ENCODE assay signal across 1 cellular context in the genomic region with DNA sequence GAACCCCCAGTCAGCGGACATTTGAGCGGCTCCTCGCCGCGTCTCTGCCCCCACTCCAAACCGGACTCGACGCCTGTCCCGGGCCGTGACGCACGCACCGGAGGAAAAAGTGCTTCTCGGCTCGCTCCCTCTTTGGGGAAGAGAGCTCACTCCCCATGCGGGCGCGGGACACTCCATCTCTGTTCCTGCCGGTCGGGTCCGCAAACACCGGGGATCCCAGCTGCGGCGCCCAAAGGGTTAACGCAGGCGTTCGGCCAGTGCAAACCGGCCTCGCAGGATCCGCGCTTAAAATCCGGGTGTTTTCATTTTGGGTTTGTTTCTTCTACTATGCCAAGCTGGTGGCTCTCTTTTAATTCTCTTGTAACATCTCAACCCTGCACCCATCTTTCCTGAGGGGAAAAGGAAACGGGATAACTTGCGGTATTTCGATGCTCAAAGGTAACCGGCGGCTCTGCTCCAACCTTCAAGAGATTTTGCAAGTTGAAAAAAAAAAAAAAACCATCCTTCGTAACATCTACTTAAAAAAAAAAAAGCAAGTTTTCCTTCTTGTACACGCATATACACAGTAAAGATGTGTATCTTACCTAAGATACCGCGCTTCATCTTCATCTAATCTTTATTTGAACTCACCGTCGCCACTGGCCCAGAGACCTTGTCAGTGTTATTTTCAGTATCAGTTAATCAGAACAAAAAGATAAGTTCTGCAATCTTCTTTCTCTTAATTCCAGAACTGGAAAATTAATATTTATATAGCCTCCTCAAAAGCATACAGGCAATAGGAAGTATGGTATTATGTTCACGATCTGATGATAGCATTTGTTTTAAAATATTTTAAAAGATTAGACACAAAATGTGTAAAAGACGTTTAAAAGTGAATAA.
TF ChIP-seq lines count a peak whose summit lies in the region.

No MANE protein-coding gene starts in this region.

TF ChIP-seq in HepG2, 621 proteins besides CTCF, POLR2A, EP300 and RAD21 (continued from another document and continues in another):
- TF ChIP-seq, protein P1, sequence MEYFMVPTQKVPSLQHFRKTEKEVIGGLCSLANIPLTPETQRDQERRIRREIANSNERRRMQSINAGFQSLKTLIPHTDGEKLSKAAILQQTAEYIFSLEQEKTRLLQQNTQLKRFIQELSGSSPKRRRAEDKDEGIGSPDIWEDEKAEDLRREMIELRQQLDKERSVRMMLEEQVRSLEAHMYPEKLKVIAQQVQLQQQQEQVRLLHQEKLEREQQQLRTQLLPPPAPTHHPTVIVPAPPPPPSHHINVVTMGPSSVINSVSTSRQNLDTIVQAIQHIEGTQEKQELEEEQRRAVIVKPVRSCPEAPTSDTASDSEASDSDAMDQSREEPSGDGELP (IDR thresholded peaks at IDR 0.05; ENCODE audit: borderline replicate concordance, low read depth), result 0 out of 2 replicates have a peak, but pooled peaks have one; percentile 29
- TF ChIP-seq ZNF792 (CRISPR knock-in tag; IDR thresholded peaks at IDR 0.05) (no peak), ZNF839 (CRISPR knock-in tag; IDR thresholded peaks at IDR 0.05; ENCODE audit: borderline replicate concordance) (0 out of 2 replicates have a peak, but pooled peaks have one; percentile 36), ATF1 (CRISPR knock-in tag; IDR thresholded peaks at IDR 0.05) (no peak), PHF5A (CRISPR knock-in tag; IDR thresholded peaks at IDR 0.05; ENCODE audit: low read depth, unreplicated experiment) (no peak), ISL2 (CRISPR knock-in tag; IDR thresholded peaks at IDR 0.05) (0 out of 2 replicates have a peak, but pooled peaks have one; percentile 7), ZNF430 (CRISPR knock-in tag; IDR thresholded peaks at IDR 0.05) (0 out of 2 replicates have a peak, but pooled peaks have one; percentile 34), TBL1XR1 (IDR thresholded peaks at IDR 0.05; ENCODE audit: borderline replicate concordance, low read length, partially characterized antibody) (no peak), ZNF354B (CRISPR knock-in tag; IDR thresholded peaks at IDR 0.05) (no peak), WIZ (CRISPR knock-in tag; IDR thresholded peaks at IDR 0.05) (0 out of 2 replicates have a peak, but pooled peaks have one; percentile 56), AGO1 (IDR thresholded peaks at IDR 0.05; ENCODE audit: low read depth, low read length, poor library complexity, severe bottlenecking) (no peak), ZNF777 (CRISPR knock-in tag; IDR thresholded peaks at IDR 0.05) (peak; percentile 85), BORCS8-MEF2B (CRISPR knock-in tag; IDR thresholded peaks at IDR 0.05) (no peak), SRSF1 (optimal IDR thresholded peaks at IDR 0.05; ENCODE audit: low read depth, low read length) (peak; percentile 76), ZNF816 (CRISPR knock-in tag; IDR thresholded peaks at IDR 0.05; ENCODE audit: borderline replicate concordance) (no peak), ZNF24 (IDR thresholded peaks at IDR 0.05) (no peak), ZNF614 (CRISPR knock-in tag; IDR thresholded peaks at IDR 0.05; ENCODE audit: borderline replicate concordance) (no peak), RBM39 (IDR thresholded peaks at IDR 0.05; ENCODE audit: low read depth, low read length, poor library complexity, severe bottlenecking) (peak; percentile 44), ZNF841 (CRISPR knock-in tag; IDR thresholded peaks at IDR 0.05; ENCODE audit: borderline replicate concordance) (no peak), ATF7 (IDR thresholded peaks at IDR 0.05) (no peak), ATF7 (CRISPR knock-in tag; IDR thresholded peaks at IDR 0.05) (no peak), KDM3A (CRISPR knock-in tag; IDR thresholded peaks at IDR 0.05; ENCODE audit: low read depth) (0 out of 2 replicates have a peak, but pooled peaks have one; percentile 19), NR2F6 (IDR thresholded peaks at IDR 0.05) (no peak), NR2F6 (CRISPR knock-in tag; IDR thresholded peaks at IDR 0.05) (no peak; the same call in 1 of the 2 replicates), RFXAP (CRISPR knock-in tag; IDR thresholded peaks at IDR 0.05; ENCODE audit: borderline replicate concordance) (0 out of 2 replicates have a peak, but pooled peaks have one; percentile 10), ZNF317 (CRISPR knock-in tag; IDR thresholded peaks at IDR 0.05) (0 out of 2 replicates have a peak, but pooled peaks have one; percentile 22), NR2C2 (CRISPR knock-in tag; IDR thresholded peaks at IDR 0.05; ENCODE audit: borderline replicate concordance) (no peak), MYC (CRISPR knock-in tag; IDR thresholded peaks at IDR 0.05; ENCODE audit: borderline replicate concordance) (0 out of 2 replicates have a peak, but pooled peaks have one; percentile 9), ZNF883 (CRISPR knock-in tag; IDR thresholded peaks at IDR 0.05; ENCODE audit: not compliant biosample characterization) (peak; percentile 41), SRY (CRISPR knock-in tag; IDR thresholded peaks at IDR 0.05) (peak; percentile 56; the same call in 1 of the 2 replicates), ZNF570 (CRISPR knock-in tag; IDR thresholded peaks at IDR 0.05; ENCODE audit: borderline replicate concordance) (no peak), PITX1 (CRISPR knock-in tag; IDR thresholded peaks at IDR 0.05) (no peak), GZF1 (CRISPR knock-in tag; IDR thresholded peaks at IDR 0.05) (no peak), KLF6 (CRISPR knock-in tag; IDR thresholded peaks at IDR 0.05) (peak; percentile 16; the same call in 1 of the 2 replicates), MTA1 (CRISPR knock-in tag; IDR thresholded peaks at IDR 0.05; ENCODE audit: borderline replicate concordance) (peak; percentile 36; the same call in 1 of the 2 replicates), RAD51 (IDR thresholded peaks at IDR 0.05; ENCODE audit: borderline replicate concordance) (no peak), KMT2A (CRISPR knock-in tag; IDR thresholded peaks at IDR 0.05) (0 out of 2 replicates have a peak, but pooled peaks have one; percentile 21), ZNF891 (CRISPR knock-in tag; IDR thresholded peaks at IDR 0.05) (peak; percentile 62; the same call in 1 of the 2 replicates)
- TF ChIP-seq, protein P2, sequence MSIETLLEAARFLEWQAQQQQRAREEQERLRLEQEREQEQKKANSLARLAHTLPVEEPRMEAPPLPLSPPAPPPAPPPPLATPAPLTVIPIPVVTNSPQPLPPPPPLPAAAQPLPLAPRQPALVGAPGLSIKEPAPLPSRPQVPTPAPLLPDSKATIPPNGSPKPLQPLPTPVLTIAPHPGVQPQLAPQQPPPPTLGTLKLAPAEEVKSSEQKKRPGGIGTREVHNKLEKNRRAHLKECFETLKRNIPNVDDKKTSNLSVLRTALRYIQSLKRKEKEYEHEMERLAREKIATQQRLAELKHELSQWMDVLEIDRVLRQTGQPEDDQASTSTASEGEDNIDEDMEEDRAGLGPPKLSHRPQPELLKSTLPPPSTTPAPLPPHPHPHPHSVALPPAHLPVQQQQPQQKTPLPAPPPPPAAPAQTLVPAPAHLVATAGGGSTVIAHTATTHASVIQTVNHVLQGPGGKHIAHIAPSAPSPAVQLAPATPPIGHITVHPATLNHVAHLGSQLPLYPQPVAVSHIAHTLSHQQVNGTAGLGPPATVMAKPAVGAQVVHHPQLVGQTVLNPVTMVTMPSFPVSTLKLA (IDR thresholded peaks at IDR 0.05), result no peak
- TF ChIP-seq, protein P3, sequence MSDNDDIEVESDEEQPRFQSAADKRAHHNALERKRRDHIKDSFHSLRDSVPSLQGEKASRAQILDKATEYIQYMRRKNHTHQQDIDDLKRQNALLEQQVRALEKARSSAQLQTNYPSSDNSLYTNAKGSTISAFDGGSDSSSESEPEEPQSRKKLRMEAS (IDR thresholded peaks at IDR 0.05), result no peak
- TF ChIP-seq, protein P4, sequence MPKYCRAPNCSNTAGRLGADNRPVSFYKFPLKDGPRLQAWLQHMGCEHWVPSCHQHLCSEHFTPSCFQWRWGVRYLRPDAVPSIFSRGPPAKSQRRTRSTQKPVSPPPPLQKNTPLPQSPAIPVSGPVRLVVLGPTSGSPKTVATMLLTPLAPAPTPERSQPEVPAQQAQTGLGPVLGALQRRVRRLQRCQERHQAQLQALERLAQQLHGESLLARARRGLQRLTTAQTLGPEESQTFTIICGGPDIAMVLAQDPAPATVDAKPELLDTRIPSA (CRISPR knock-in tag; IDR thresholded peaks at IDR 0.05; ENCODE audit: borderline replicate concordance), result 0 out of 2 replicates have a peak, but pooled peaks have one; percentile 24
- TF ChIP-seq, protein P5, sequence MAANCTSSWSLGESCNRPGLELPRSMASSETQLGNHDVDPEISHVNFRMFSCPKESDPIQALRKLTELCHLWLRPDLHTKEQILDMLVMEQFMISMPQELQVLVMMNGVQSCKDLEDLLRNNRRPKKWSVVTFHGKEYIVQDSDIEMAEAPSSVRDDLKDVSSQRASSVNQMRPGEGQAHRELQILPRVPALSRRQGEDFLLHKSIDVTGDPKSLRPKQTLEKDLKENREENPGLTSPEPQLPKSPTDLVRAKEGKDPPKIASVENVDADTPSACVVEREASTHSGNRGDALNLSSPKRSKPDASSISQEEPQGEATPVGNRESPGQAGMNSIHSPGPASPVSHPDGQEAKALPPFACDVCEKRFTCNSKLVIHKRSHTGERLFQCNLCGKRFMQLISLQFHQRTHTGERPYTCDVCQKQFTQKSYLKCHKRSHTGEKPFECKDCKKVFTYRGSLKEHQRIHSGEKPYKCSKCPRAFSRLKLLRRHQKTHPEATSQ (CRISPR knock-in tag; IDR thresholded peaks at IDR 0.05; ENCODE audit: borderline replicate concordance), result no peak
- TF ChIP-seq, protein P6, sequence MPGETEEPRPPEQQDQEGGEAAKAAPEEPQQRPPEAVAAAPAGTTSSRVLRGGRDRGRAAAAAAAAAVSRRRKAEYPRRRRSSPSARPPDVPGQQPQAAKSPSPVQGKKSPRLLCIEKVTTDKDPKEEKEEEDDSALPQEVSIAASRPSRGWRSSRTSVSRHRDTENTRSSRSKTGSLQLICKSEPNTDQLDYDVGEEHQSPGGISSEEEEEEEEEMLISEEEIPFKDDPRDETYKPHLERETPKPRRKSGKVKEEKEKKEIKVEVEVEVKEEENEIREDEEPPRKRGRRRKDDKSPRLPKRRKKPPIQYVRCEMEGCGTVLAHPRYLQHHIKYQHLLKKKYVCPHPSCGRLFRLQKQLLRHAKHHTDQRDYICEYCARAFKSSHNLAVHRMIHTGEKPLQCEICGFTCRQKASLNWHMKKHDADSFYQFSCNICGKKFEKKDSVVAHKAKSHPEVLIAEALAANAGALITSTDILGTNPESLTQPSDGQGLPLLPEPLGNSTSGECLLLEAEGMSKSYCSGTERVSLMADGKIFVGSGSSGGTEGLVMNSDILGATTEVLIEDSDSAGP (CRISPR knock-in tag; IDR thresholded peaks at IDR 0.05; ENCODE audit: borderline replicate concordance), result peak; percentile 36; the same call in 1 of the 2 replicates
- TF ChIP-seq, protein P7, sequence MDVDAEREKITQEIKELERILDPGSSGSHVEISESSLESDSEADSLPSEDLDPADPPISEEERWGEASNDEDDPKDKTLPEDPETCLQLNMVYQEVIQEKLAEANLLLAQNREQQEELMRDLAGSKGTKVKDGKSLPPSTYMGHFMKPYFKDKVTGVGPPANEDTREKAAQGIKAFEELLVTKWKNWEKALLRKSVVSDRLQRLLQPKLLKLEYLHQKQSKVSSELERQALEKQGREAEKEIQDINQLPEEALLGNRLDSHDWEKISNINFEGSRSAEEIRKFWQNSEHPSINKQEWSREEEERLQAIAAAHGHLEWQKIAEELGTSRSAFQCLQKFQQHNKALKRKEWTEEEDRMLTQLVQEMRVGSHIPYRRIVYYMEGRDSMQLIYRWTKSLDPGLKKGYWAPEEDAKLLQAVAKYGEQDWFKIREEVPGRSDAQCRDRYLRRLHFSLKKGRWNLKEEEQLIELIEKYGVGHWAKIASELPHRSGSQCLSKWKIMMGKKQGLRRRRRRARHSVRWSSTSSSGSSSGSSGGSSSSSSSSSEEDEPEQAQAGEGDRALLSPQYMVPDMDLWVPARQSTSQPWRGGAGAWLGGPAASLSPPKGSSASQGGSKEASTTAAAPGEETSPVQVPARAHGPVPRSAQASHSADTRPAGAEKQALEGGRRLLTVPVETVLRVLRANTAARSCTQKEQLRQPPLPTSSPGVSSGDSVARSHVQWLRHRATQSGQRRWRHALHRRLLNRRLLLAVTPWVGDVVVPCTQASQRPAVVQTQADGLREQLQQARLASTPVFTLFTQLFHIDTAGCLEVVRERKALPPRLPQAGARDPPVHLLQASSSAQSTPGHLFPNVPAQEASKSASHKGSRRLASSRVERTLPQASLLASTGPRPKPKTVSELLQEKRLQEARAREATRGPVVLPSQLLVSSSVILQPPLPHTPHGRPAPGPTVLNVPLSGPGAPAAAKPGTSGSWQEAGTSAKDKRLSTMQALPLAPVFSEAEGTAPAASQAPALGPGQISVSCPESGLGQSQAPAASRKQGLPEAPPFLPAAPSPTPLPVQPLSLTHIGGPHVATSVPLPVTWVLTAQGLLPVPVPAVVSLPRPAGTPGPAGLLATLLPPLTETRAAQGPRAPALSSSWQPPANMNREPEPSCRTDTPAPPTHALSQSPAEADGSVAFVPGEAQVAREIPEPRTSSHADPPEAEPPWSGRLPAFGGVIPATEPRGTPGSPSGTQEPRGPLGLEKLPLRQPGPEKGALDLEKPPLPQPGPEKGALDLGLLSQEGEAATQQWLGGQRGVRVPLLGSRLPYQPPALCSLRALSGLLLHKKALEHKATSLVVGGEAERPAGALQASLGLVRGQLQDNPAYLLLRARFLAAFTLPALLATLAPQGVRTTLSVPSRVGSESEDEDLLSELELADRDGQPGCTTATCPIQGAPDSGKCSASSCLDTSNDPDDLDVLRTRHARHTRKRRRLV (CRISPR knock-in tag; IDR thresholded peaks at IDR 0.05), result 0 out of 2 replicates have a peak, but pooled peaks have one; percentile 52
- TF ChIP-seq, protein P8, sequence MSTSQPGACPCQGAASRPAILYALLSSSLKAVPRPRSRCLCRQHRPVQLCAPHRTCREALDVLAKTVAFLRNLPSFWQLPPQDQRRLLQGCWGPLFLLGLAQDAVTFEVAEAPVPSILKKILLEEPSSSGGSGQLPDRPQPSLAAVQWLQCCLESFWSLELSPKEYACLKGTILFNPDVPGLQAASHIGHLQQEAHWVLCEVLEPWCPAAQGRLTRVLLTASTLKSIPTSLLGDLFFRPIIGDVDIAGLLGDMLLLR (CRISPR knock-in tag; IDR thresholded peaks at IDR 0.05), result 0 out of 2 replicates have a peak, but pooled peaks have one; percentile 8
- TF ChIP-seq, protein P9, sequence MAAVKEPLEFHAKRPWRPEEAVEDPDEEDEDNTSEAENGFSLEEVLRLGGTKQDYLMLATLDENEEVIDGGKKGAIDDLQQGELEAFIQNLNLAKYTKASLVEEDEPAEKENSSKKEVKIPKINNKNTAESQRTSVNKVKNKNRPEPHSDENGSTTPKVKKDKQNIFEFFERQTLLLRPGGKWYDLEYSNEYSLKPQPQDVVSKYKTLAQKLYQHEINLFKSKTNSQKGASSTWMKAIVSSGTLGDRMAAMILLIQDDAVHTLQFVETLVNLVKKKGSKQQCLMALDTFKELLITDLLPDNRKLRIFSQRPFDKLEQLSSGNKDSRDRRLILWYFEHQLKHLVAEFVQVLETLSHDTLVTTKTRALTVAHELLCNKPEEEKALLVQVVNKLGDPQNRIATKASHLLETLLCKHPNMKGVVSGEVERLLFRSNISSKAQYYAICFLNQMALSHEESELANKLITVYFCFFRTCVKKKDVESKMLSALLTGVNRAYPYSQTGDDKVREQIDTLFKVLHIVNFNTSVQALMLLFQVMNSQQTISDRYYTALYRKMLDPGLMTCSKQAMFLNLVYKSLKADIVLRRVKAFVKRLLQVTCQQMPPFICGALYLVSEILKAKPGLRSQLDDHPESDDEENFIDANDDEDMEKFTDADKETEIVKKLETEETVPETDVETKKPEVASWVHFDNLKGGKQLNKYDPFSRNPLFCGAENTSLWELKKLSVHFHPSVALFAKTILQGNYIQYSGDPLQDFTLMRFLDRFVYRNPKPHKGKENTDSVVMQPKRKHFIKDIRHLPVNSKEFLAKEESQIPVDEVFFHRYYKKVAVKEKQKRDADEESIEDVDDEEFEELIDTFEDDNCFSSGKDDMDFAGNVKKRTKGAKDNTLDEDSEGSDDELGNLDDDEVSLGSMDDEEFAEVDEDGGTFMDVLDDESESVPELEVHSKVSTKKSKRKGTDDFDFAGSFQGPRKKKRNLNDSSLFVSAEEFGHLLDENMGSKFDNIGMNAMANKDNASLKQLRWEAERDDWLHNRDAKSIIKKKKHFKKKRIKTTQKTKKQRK (IDR thresholded peaks at IDR 0.05; ENCODE audit: low read length), result no peak
